Comparison of ENCODE assay signal across 1 cellular context in genomic region chr2:157082950-157083349, GRCh38.
A peak's percentile ranks its signal among the peaks of the same experiment; 100 is the strongest.
TF ChIP-seq lines count a peak whose summit lies in the region.

No MANE protein-coding gene starts in this region.

TF ChIP-seq in GM23338, 12 proteins besides CTCF, POLR2A, EP300 and RAD21:
- 0 out of 2 replicates have a peak, but pooled peaks have one; percentile 55 for TF ChIP-seq ZNF462 (CRISPR knock-in tag; IDR thresholded peaks at IDR 0.05)
- TF ChIP-seq ZNF114 (CRISPR knock-in tag; IDR thresholded peaks at IDR 0.05), result no peak
